Comparison of ENCODE assay signal across 12 cellular contexts in the genomic region with DNA sequence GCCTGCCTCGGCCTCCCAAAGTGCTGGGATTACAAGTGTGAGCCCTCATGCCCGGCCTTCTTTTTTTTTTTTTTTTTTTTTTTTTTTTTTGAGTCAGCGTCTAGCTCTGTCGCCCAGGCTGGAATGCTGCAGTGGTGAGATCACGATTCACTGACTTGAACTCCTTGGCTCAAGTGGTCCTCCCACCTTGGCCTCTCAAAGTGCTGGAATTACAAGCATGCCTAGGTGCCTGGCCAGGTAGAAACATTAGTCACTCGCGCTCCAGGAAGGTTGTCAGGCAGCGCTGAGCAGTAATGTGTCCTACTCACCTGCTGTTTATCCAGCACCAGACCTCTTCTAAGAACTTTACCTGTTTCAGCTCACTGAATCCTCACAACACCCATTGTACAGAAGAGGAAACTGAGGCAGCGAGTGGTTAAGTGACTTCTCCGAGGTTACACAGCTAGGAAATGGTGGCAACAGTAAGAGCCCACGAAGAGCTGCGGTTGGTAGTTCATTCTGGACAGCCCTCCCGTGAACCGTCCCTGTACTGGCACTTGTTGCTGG. TPM values are rescaled to one million over a fixed set of nuclear protein-coding genes. Genes with fewer than 3 reads are reported as not detected.
DNase-seq lines count a peak whose midpoint lies in the region; ATAC-seq and TF ChIP-seq lines count a peak whose summit lies in the region.
"Had no signal": no experiment of that assay in that cellular context is flagged by ENCODE, and none has a peak within 500 bp of the region (broad histone marks: within the 10 kb centered on the region; RNA-seq: fewer than 3 reads in every experiment).

No MANE protein-coding gene starts in this region.

- H3K27ac ChIP-seq in lower lobe of right lung, result peak overlapping the region; percentile 77

- H3K9me3 ChIP-seq in lower lobe of right lung, result no peaks in the 10 kb centered on the region

- DNase-seq in AG08396 (ENCODE audit: low spot score), result peak; percentile 69
- peak; percentile 60 for DNase-seq in HT-29 (ENCODE audit: low spot score)
- DNase-seq in cardiac fibroblast (ENCODE audit: low read depth in 2 of 2), result peak; percentile 47 to 78
- peak; percentile 86 for DNase-seq in lower lobe of right lung
- no peak for DNase-seq in H4 (ENCODE audit: low spot score)
- no peak for DNase-seq in activated CD8-positive, alpha-beta memory T cell treated with anti-CD3 and anti-CD28 coated beads, Interleukin-2, amount 50 U/mL, for 48 hours
- no peak for DNase-seq in epidermal melanocyte (ENCODE audit: insufficient read length, low spot score)
- DNase-seq: activated CD4-positive, alpha-beta memory T cell treated with anti-CD3 and anti-CD28 coated beads, Interleukin-2, amount 10 ng/mL, durations not matched to agents 7 days and 5 days; amniotic stem cell; NCI-H1694 treated with DMSO at 0.1 percent for 48 hours had no signal

- no peaks in the 10 kb centered on the region for H3K36me3 ChIP-seq in lower lobe of right lung

- ATAC-seq in lower lobe of right lung (peak; percentile 91 to 95), HG02610 (IDR thresholded peaks at IDR 0.05; ENCODE audit: unreplicated experiment) (no peak)

- TF ChIP-seq CTCF in cardiac fibroblast (IDR thresholded peaks at IDR 0.05; ENCODE audit: low read depth, low read length) (no peak), lower lobe of right lung (IDR thresholded peaks at IDR 0.05) (no peak)

- intact Hi-C loops in lower lobe of right lung (cut with DNase I), result no loop called here

- peaks cover 17% of the 10 kb centered on the region for H3K4me1 ChIP-seq in lower lobe of right lung

- H3K4me3 ChIP-seq in cardiac fibroblast (replicated peaks in 1 of 2; ENCODE audit: low read depth in 2 of 2, low read length in 2 of 2) (no peak overlapping the region), lower lobe of right lung (peak overlapping the region; percentile 37)

- peaks cover 22% of the 10 kb centered on the region for H3K27me3 ChIP-seq in lower lobe of right lung (ENCODE audit: low read depth)

RNA-seq across cellular contexts. Expression of gene CST6, which starts 0.5 kb away (rescaled TPM):
- 23.0 and 27.2 TPM in 2 replicates for total RNA-seq in HT-29 (2014; rRNA removed; shearing (Covaris generic))
- total RNA-seq in lower lobe of right lung, result 11.0 TPM
- not detected in 2 replicates for total RNA-seq in H4 (2014; rRNA removed; shearing (Covaris generic))
- total RNA-seq: SK-MEL-5 had no signal

RNA-seq across cellular contexts. Expression of gene BANF1, which starts 9.0 kb away (rescaled TPM):
- 84.3 and 86.3 TPM in 2 replicates for total RNA-seq in HT-29 (2014; rRNA removed; shearing (Covaris generic))
- 156 TPM for total RNA-seq in lower lobe of right lung
- 31.5 and 85.2 TPM in 2 replicates for total RNA-seq in H4 (2014; rRNA removed; shearing (Covaris generic))

RNA-seq across cellular contexts. Expression of gene EIF1AD, which starts 9.4 kb away (rescaled TPM):
- 36.9 and 44.7 TPM in 2 replicates for total RNA-seq in HT-29 (2014; rRNA removed; shearing (Covaris generic))
- 29.0 TPM for total RNA-seq in lower lobe of right lung
- 20.7 and 32.4 TPM in 2 replicates for total RNA-seq in H4 (2014; rRNA removed; shearing (Covaris generic))

RNA-seq across cellular contexts. Expression of gene CATSPER1, which starts 15.0 kb away (rescaled TPM):
- 0.13 and 0.44 TPM in 2 replicates for total RNA-seq in HT-29 (2014; rRNA removed; shearing (Covaris generic))
- total RNA-seq in lower lobe of right lung, result 3.6 TPM
- 2.6 and 4.6 TPM in 2 replicates for total RNA-seq in H4 (2014; rRNA removed; shearing (Covaris generic))

RNA-seq across cellular contexts. Expression of gene GAL3ST3, which starts 37.6 kb away (rescaled TPM):
- total RNA-seq in HT-29 (2014; rRNA removed; shearing (Covaris generic)), result not detected in 2 replicates
- not detected for total RNA-seq in lower lobe of right lung
- total RNA-seq in H4 (2014; rRNA removed; shearing (Covaris generic)), result not detected in 2 replicates
- total RNA-seq: activated CD4-positive, alpha-beta memory T cell treated with anti-CD3 and anti-CD28 coated beads, Interleukin-2, amount 10 ng/mL, durations not matched to agents 7 days and 5 days; SK-MEL-5 had no signal

Comparison
In these comparisons a context has a peak if more than half of its experiments do, and no peak if none do; other contexts are left out.
1. DNase-seq: peak in AG08396 (single experiment), HT-29 (single experiment), cardiac fibroblast (2 of 2) and lower lobe of right lung (single experiment); none in H4 (single experiment), activated CD8-positive, alpha-beta memory T cell treated with anti-CD3 and anti-CD28 coated beads, Interleukin-2, amount 50 U/mL, for 48 hours (single experiment) and epidermal melanocyte (single experiment).
2. RNA of gene CST6, which starts 0.5 kb away (total RNA-seq): 23.0 to 27.2 TPM in HT-29 and 11.0 TPM in lower lobe of right lung (single experiment); not detected in H4; every median in the first group is over 10 times any median in the second.